In the genomic region with DNA sequence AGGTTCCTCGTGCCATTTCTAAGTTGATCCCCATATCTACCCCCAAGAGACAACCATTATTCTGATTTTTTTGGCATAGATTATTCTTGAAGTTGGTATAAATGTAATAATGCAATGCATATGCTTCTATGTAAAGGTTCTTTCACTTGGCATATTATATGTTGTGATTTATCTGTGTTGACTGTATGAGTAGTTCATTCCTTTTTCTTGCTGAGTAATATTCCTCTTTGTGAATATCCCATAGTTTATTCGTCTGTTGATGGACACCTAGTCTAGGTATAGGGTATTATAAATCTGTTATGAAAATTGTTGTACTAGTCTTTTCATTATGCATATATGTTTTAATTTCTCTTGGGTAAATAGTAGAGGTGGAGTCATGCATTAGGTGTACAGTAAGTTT, we compare ENCODE assay signal across 1 cellular context.
A peak's percentile ranks its signal among the peaks of the same experiment; 100 is the strongest.
TF ChIP-seq lines count a peak whose summit lies in the region.

No MANE protein-coding gene starts in this region.

TF ChIP-seq in K562, 482 proteins besides CTCF, POLR2A, EP300 and RAD21 (continued from another document):
- TF ChIP-seq, protein P1, sequence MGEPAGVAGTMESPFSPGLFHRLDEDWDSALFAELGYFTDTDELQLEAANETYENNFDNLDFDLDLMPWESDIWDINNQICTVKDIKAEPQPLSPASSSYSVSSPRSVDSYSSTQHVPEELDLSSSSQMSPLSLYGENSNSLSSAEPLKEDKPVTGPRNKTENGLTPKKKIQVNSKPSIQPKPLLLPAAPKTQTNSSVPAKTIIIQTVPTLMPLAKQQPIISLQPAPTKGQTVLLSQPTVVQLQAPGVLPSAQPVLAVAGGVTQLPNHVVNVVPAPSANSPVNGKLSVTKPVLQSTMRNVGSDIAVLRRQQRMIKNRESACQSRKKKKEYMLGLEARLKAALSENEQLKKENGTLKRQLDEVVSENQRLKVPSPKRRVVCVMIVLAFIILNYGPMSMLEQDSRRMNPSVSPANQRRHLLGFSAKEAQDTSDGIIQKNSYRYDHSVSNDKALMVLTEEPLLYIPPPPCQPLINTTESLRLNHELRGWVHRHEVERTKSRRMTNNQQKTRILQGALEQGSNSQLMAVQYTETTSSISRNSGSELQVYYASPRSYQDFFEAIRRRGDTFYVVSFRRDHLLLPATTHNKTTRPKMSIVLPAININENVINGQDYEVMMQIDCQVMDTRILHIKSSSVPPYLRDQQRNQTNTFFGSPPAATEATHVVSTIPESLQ (CRISPR knock-in tag; IDR thresholded peaks at IDR 0.05) = no peak
- TF ChIP-seq ZNF146 (CRISPR knock-in tag; IDR thresholded peaks at IDR 0.05; ENCODE audit: unreplicated experiment) = peak; percentile 7
- TF ChIP-seq KDM5B (IDR thresholded peaks at IDR 0.05; ENCODE audit: insufficient replicate concordance, low read depth, low read length) = no peak
- no peak for TF ChIP-seq ZEB2 (IDR thresholded peaks at IDR 0.05)
- TF ChIP-seq U2AF1 (optimal IDR thresholded peaks at IDR 0.05; ENCODE audit: low read depth, low read length) = no peak
- no peak for TF ChIP-seq COPS2 (conservative IDR thresholded peaks at IDR 0.05)
